21 cellular contexts compared by ENCODE assay signal in the genomic region with DNA sequence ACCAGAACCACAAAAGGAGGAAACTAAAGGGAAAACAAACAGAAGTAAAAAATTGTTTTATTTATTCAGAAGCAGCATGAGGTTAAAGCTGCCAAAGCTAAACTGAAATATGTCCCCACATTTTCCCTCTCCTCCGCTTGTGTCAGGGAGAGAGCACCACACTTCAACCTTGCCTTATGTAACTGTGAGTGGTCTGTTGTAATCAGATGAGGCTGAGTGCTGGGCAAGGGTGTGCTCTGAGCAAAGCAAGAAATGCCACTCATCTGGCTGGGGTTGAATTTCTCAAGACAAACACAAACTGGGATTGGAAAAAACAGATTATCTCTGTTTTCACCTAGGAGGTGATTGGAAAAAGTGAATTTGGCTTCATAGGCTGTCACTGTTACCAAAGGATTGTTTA. TPM values are rescaled to one million over a fixed set of nuclear protein-coding genes. Genes with fewer than 3 reads are reported as not detected.
DNase-seq lines count a peak whose midpoint lies in the region; ATAC-seq, FAIRE-seq and TF ChIP-seq lines count a peak whose summit lies in the region.
"Had no signal": no experiment of that assay in that cellular context is flagged by ENCODE, and none has a peak within 500 bp of the region (broad histone marks: within the 10 kb centered on the region; RNA-seq: fewer than 3 reads in every experiment).

No MANE protein-coding gene starts in this region.

- no peaks in the 10 kb centered on the region for H4K20me1 ChIP-seq in PC-3 (ENCODE audit: low read length)

- no peaks in the 10 kb centered on the region for H3K27me3 ChIP-seq in PC-3 (ENCODE audit: low read length)
- H3K27me3 ChIP-seq: testis had no signal

- no TSS peak for BruUV-seq in PC-3 (replicated peaks; lab: Mats Ljungman, UMichigan)

- DNase-seq in DMS79 treated with DMSO at 0.1 percent for 48 hours (lab: John Stamatoyannopoulos, UW) (peak; percentile 8), DMS79 (lab: John Stamatoyannopoulos, UW) (no peak), PC-3 (peak; percentile 15), fibroblast of mammary gland (ENCODE audit: low read depth) (peak; percentile 36), sciatic nerve (ENCODE audit: low spot score) (no peak), GM12891 (ENCODE audit: insufficient read length, low spot score) (no peak), NOMO-1 treated with dmso at 0.1 percent for 144 hours (lab: John Stamatoyannopoulos, UW; ENCODE audit: unreplicated experiment) (no peak)
- no peak for DNase-seq in activated CD4-positive, alpha-beta T cell treated with anti-CD3 and anti-CD28 coated beads for 4 hours
- DNase-seq: activated CD4-positive, alpha-beta T cell treated with anti-CD3 and anti-CD28 coated beads for 48 hours; COR-L47; left colon; MV-4-11; natural killer cell; NCI-H2081; psoas muscle; SHP77; testis had no signal

- ATAC-seq in PC-3 (peak; percentile 45), sciatic nerve (peak; percentile 41)
- ATAC-seq: left colon, natural killer cell, psoas muscle had no signal

- FAIRE-seq in GM12891 (lab: Jason Lieb, UNC) = no peak
- FAIRE-seq: A204.1, endothelial cell of umbilical vein had no signal

- no peaks in the 10 kb centered on the region for H3K79me2 ChIP-seq in PC-3 (ENCODE audit: low read length)

- H3F3A ChIP-seq in PC-3 (ENCODE audit: low read length, unreplicated experiment) = no peaks in the 10 kb centered on the region

- 0 out of 2 replicates have a peak overlapping the region, but pooled peaks have one; percentile 8 for H3K4me2 ChIP-seq in PC-3 (ENCODE audit: low read length)

- POLR2A ChIA-PET in PC-3 (lab: Charles Lee; ENCODE audit: unreplicated experiment) = interaction anchor here (0.7 kb wide), 1 partner anchor 1470 kb away, joined by 5 read pairs; no protein-coding TSS in a partner anchor

- peaks cover 8% of the 10 kb centered on the region; the same call in 1 of the 2 replicates for H3K4me1 ChIP-seq in PC-3 (ENCODE audit: insufficient read depth, low read length)
- H3K4me1 ChIP-seq: psoas muscle had no signal

- no peaks in the 10 kb centered on the region for H3K9me3 ChIP-seq in PC-3 (ENCODE audit: low read length)
- H3K9me3 ChIP-seq: psoas muscle, testis had no signal

- no peak overlapping the region for H3K27ac ChIP-seq in PC-3 (ENCODE audit: low read length)
- H3K27ac ChIP-seq: psoas muscle, testis had no signal

- no peaks in the 10 kb centered on the region for H3K9me2 ChIP-seq in PC-3 (replicated peaks; ENCODE audit: low read length)

- CTCF ChIA-PET in PC-3 (lab: Charles Lee) = no interaction called here

- no peak overlapping the region for H3K9ac ChIP-seq in PC-3 (ENCODE audit: low read length)

- intact Hi-C loops in PC-3 (cut with micrococcal nuclease) = no loop called here
- intact Hi-C loops in sciatic nerve (cut with DNase I) = no loop called here

- TF ChIP-seq CTCF in PC-3 (conservative IDR thresholded peaks at IDR 0.05; ENCODE audit: low read depth, low read length) (no peak), fibroblast of mammary gland (conservative IDR thresholded peaks at IDR 0.05; ENCODE audit: control insufficient read depth, insufficient read depth, low read depth, low read length) (no peak)

- TF ChIP-seq POLR2A in GM12891 (IDR thresholded peaks at IDR 0.05; ENCODE audit: low read depth, low read length) = no peak

- no peak overlapping the region for H2AFZ ChIP-seq in PC-3 (ENCODE audit: low read length)

- H3K4me3 ChIP-seq in PC-3 (ENCODE audit: low read length) (no peak overlapping the region), fibroblast of mammary gland (ENCODE audit: control insufficient read depth, low read depth, low read length) (no peak overlapping the region)
- H3K4me3 ChIP-seq: psoas muscle, testis had no signal

- no peaks in the 10 kb centered on the region for H3K36me3 ChIP-seq in PC-3 (ENCODE audit: low read depth, low read length)

TF ChIP-seq in GM12891, 5 proteins besides CTCF, POLR2A, EP300 and RAD21:
- TF ChIP-seq TAF1 (IDR thresholded peaks at IDR 0.05; ENCODE audit: low read depth, low read length) (no peak), POLR2AphosphoS5 (IDR thresholded peaks at IDR 0.05; ENCODE audit: low read depth, low read length) (no peak), POU2F2 (IDR thresholded peaks at IDR 0.05; ENCODE audit: low read depth, low read length) (no peak), SPI1 (IDR thresholded peaks at IDR 0.05; ENCODE audit: low read depth, low read length) (no peak), PAX5 (IDR thresholded peaks at IDR 0.05; ENCODE audit: insufficient read depth, low read length, severe bottlenecking) (no peak)

RNA-seq across cellular contexts. Expression of a gene that starts 12.2 kb away (rescaled TPM):
- not detected in 2 replicates for total RNA-seq in PC-3 (2014; rRNA removed)
- not detected for total RNA-seq in sciatic nerve
- polyA plus RNA-seq in GM12891 (2012; ENCODE audit: low read depth, missing spikeins) = not detected
- total RNA-seq: endothelial cell of umbilical vein; HT1080; left colon; natural killer cell; psoas muscle; T-helper 2 cell treated with Interferon-gamma antibody and Interleukin-4, amounts not matched to agents 100 ng/mL and 5 ng/mL, for 36 hours had no signal
- polyA plus RNA-seq: endothelial cell of umbilical vein, psoas muscle had no signal

RNA-seq across cellular contexts. Expression of a gene that starts 12.3 kb away (rescaled TPM):
- total RNA-seq in PC-3 (2014; rRNA removed) = not detected in 2 replicates
- total RNA-seq in sciatic nerve = not detected
- not detected for polyA plus RNA-seq in GM12891 (2012; ENCODE audit: low read depth, missing spikeins)
- total RNA-seq: endothelial cell of umbilical vein; HT1080; left colon; natural killer cell; psoas muscle; T-helper 2 cell treated with Interferon-gamma antibody and Interleukin-4, amounts not matched to agents 100 ng/mL and 5 ng/mL, for 36 hours had no signal
- polyA plus RNA-seq: endothelial cell of umbilical vein, psoas muscle had no signal

Comparison
In these comparisons a context has a peak if more than half of its experiments do, and no peak if none do; other contexts are left out.
1. DNase-seq: peak in DMS79 treated with DMSO at 0.1 percent for 48 hours (single experiment), PC-3 (single experiment) and fibroblast of mammary gland (single experiment); none in DMS79 (single experiment), sciatic nerve (single experiment), activated CD4-positive, alpha-beta T cell treated with anti-CD3 and anti-CD28 coated beads for 4 hours (0 of 2), GM12891 (single experiment) and NOMO-1 treated with dmso at 0.1 percent for 144 hours (single experiment).